ENCODE assay signal across 7 cellular contexts in the genomic region with DNA sequence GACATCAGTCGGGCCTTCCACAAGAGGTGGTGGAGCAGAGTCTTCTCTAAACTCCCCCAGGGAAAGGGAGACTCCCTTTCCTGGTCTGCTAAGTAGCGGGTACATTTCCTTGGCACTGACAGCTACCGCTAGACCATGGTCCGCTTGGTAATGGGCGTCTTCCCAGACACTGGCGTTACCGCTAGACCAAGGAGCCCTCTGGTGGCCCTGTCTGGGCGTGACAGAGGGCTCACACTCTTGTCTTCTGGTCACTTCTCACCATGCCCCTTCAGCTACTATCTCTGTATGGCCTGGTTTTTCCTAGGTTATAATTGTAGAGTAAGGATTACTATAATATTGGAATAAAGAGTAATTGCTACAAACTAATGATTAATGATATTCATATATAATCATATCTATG.
DNase-seq lines count a peak whose midpoint lies in the region; ATAC-seq, FAIRE-seq and TF ChIP-seq lines count a peak whose summit lies in the region.
"Not testable (repeated sequence)": the region's sequence is repeated elsewhere in the genome, so short reads cannot be mapped to it uniquely, and the experiment has no call there.

No MANE protein-coding gene starts in this region.

- not testable (repeated sequence) for TF ChIP-seq POLR2A in H1 (IDR thresholded peaks at IDR 0.05; ENCODE audit: control extremely low read depth in 1 of 2, low read depth in 2 of 2, low read length in 2 of 2)

- not testable (repeated sequence) for H3K4me3 ChIP-seq in MG63; OCI-LY7 (ENCODE audit: low read depth, low read length, poor library complexity, severe bottlenecking); H1 (ENCODE audit: extremely low read depth in 1 of 4, insufficient read depth in 2 of 4, low read depth in 3 of 4, low read length in 4 of 4)

- not testable (repeated sequence) for H3K27ac Mint-ChIP-seq in WTC11; neural crest cell (ENCODE audit: unreplicated experiment)

- not testable (repeated sequence) for H3K4me2 ChIP-seq in OCI-LY7 (ENCODE audit: low read length); H1 (ENCODE audit: insufficient read depth in 1 of 2, low read depth in 2 of 2, low read length in 2 of 2)

- not testable (repeated sequence) for H2AFZ ChIP-seq in OCI-LY7 (ENCODE audit: low read length); H1 (ENCODE audit: low read length)

- H3K4me1 Mint-ChIP-seq in WTC11, result peaks cover 25% of the 10 kb centered on the region
- H3K4me1 Mint-ChIP-seq in neural crest cell, result not testable (repeated sequence)

- not testable (repeated sequence) for H3K14ac ChIP-seq in H1 (ENCODE audit: insufficient read length)

- not testable (repeated sequence) for H3K23ac ChIP-seq in H1 (ENCODE audit: insufficient read length)

- H2BK120ac ChIP-seq in H1 (replicated peaks; ENCODE audit: low read depth, low read length), result not testable (repeated sequence)

- H3K36me3 Mint-ChIP-seq in WTC11, result peaks cover 45% of the 10 kb centered on the region
- H3K36me3 Mint-ChIP-seq in neural crest cell (ENCODE audit: low read depth), result peaks cover 67% of the 10 kb centered on the region

- H3K56ac ChIP-seq in H1 (replicated peaks; ENCODE audit: insufficient read length, low read depth, low read length), result not testable (repeated sequence)

- DNase-seq in DMS53 (lab: John Stamatoyannopoulos, UW), result peak; percentile 14
- not testable (repeated sequence) for DNase-seq in GM13977 (ENCODE audit: low spot score); OCI-LY7 (ENCODE audit: low spot score); H1 (ENCODE audit: low read depth in 1 of 2, low spot score in 2 of 2); neural crest cell (ENCODE audit: low read depth, low spot score)
- DNase-seq in MG63, result peak; percentile 12
- peak; percentile 48 for DNase-seq in WTC11 (ENCODE audit: low spot score)

- POLR2A ChIA-PET in OCI-LY7 (lab: Charles Lee); WTC11 (lab: Charles Lee): not testable (repeated sequence)
- POLR2A ChIA-PET in H1 (lab: Charles Lee; ENCODE audit: partially characterized antibody), result interaction anchor here (0.8 to 1.7 kb wide), 2 partner anchors 11 to 12 kb away, joined by 3 read pairs; no protein-coding TSS in a partner anchor

- peak; percentile 32 to 48 for TF ChIP-seq RAD21 in H1 (IDR thresholded peaks at IDR 0.05 in 1 of 2, conservative IDR thresholded peaks at IDR 0.05 in 1 of 2; ENCODE audit: low read depth in 2 of 2, low read length in 2 of 2)

- H2AK5ac ChIP-seq in H1 (ENCODE audit: low read depth, low read length), result not testable (repeated sequence)

- not testable (repeated sequence) for H4K8ac ChIP-seq in H1 (ENCODE audit: extremely low read depth, insufficient read depth, low read length)

- H3K4me3 Mint-ChIP-seq in WTC11, neural crest cell: not testable (repeated sequence)

- not testable (repeated sequence) for H2BK12ac ChIP-seq in H1 (ENCODE audit: low read depth, low read length)

- not testable (repeated sequence) for H3K27ac ChIP-seq in OCI-LY7 (ENCODE audit: low read depth, low read length, poor library complexity, severe bottlenecking); H1 (ENCODE audit: low read depth, low read length)

- not testable (repeated sequence) for H2BK20ac ChIP-seq in H1 (ENCODE audit: low read length)

- FAIRE-seq in H1 (lab: Jason Lieb, UNC), result not testable (repeated sequence)

- H3K79me2 ChIP-seq in OCI-LY7 (ENCODE audit: insufficient read depth, low read depth, low read length); H1 (ENCODE audit: control insufficient read depth in 1 of 2, insufficient read depth in 2 of 2, low read length in 2 of 2): not testable (repeated sequence)

- intact Hi-C loops in OCI-LY7 (cut with micrococcal nuclease; ENCODE audit: unreplicated experiment), result not testable (repeated sequence)

- TF ChIP-seq EP300 in H1 (IDR thresholded peaks at IDR 0.05; ENCODE audit: borderline replicate concordance in 1 of 2, low read depth in 2 of 2, low read length in 2 of 2), result not testable (repeated sequence)

- CTCF ChIA-PET in OCI-LY7 (lab: Charles Lee; ENCODE audit: unreplicated experiment), result not testable (repeated sequence)
- CTCF ChIA-PET in WTC11 (lab: Charles Lee) (interaction anchor here (0.8 to 1.5 kb wide), 9 partner anchors 16 to 209 kb away, joined by 3 to 4 read pairs (median 3); no protein-coding TSS in a partner anchor), H1 (lab: Charles Lee; ENCODE audit: partially characterized antibody) (interaction anchor here (0.6 to 2.6 kb wide), 13 partner anchors 10 to 183 kb away, joined by 3 to 11 read pairs (median 3); no protein-coding TSS in a partner anchor)

- not testable (repeated sequence) for H3K9me3 ChIP-seq in MG63; OCI-LY7 (ENCODE audit: low read length); H1 (ENCODE audit: insufficient read depth in 2 of 2, low read depth in 1 of 2, low read length in 1 of 2)

- H3K23me2 ChIP-seq in H1 (ENCODE audit: low read depth, low read length), result not testable (repeated sequence)

- ATAC-seq in WTC11, result not testable (repeated sequence)

- H3K36me3 ChIP-seq in MG63; OCI-LY7 (ENCODE audit: insufficient read depth, low read length); H1 (ENCODE audit: control insufficient read depth in 2 of 4, insufficient read depth in 4 of 4, low read length in 3 of 4): not testable (repeated sequence)

- not testable (repeated sequence) for H3K9me2 ChIP-seq in OCI-LY7 (ENCODE audit: insufficient read depth, low read length)

- H3K18ac ChIP-seq in H1 (ENCODE audit: extremely low read depth, low read length), result not testable (repeated sequence)

- H3K4me1 ChIP-seq in OCI-LY7 (ENCODE audit: insufficient read depth, low read length, poor library complexity, severe bottlenecking); H1 (replicated peaks in 1 of 4; ENCODE audit: control insufficient read depth in 3 of 4, insufficient read depth in 4 of 4, low read length in 3 of 4): not testable (repeated sequence)

- H3K79me1 ChIP-seq in H1 (ENCODE audit: low read depth, low read length), result not testable (repeated sequence)

- TF ChIP-seq CTCF in GM13977 (IDR thresholded peaks at IDR 0.05; ENCODE audit: extremely low read depth, insufficient read depth, missing control alignments) (peak; percentile 18), OCI-LY7 (conservative IDR thresholded peaks at IDR 0.05; ENCODE audit: low read length) (peak; percentile 57), WTC11 (IDR thresholded peaks at IDR 0.05) (peak; percentile 18; the same call in 1 of the 2 replicates), H1 (IDR thresholded peaks at IDR 0.05; ENCODE audit: control extremely low read depth in 1 of 3, insufficient read depth in 1 of 3, low read depth in 1 of 3, low read length in 3 of 3) (peak; percentile 23 to 37 (median 26); a peak in 3 of 4 replicates), neural crest cell (conservative IDR thresholded peaks at IDR 0.05) (peak; percentile 17)

- BruUV-seq in OCI-LY7 (replicated peaks; lab: Mats Ljungman, UMichigan), result not testable (repeated sequence)

- H2BK5ac ChIP-seq in H1 (ENCODE audit: low read depth, low read length), result not testable (repeated sequence)

- not testable (repeated sequence) for H4K5ac ChIP-seq in H1 (ENCODE audit: insufficient read length, low read depth, low read length)

- H2BK15ac ChIP-seq in H1 (ENCODE audit: low read length), result not testable (repeated sequence)

- H4K20me1 ChIP-seq in OCI-LY7 (ENCODE audit: insufficient read depth, low read length); H1 (replicated peaks in 1 of 2; ENCODE audit: control insufficient read depth in 1 of 2, insufficient read depth in 2 of 2, low read length in 2 of 2): not testable (repeated sequence)

- H3K4ac ChIP-seq in H1 (replicated peaks; ENCODE audit: insufficient read length, low read depth, low read length), result not testable (repeated sequence)

- WGBS in H1 (ENCODE audit: extremely low coverage in 1 of 2, insufficient coverage in 1 of 2, insufficient read length in 1 of 2, insufficient replicate concordance in 2 of 2, low coverage in 1 of 2, low lambda C conversion rate in 2 of 2, missing lambda C conversion rate in 1 of 2), 2 experiments, result 83% methylated on average over 8 of the region's 8 CpGs; no CpG with 5 or more reads in 1 of the 2 experiments

- not testable (repeated sequence) for H3K27me3 Mint-ChIP-seq in WTC11 (ENCODE audit: low read depth); neural crest cell (ENCODE audit: low read depth)

- not testable (repeated sequence) for H3K27me3 ChIP-seq in MG63; H1 (replicated peaks in 1 of 4; ENCODE audit: control insufficient read depth in 3 of 4, extremely low read depth in 1 of 4, insufficient read depth in 3 of 4, low read length in 3 of 4)

- not testable (repeated sequence) for H3K9ac ChIP-seq in H1 (replicated peaks in 1 of 4; ENCODE audit: extremely low read depth in 1 of 4, low read depth in 3 of 4, low read length in 3 of 4)

- H4K91ac ChIP-seq in H1 (replicated peaks; ENCODE audit: insufficient read length, low read length), result not testable (repeated sequence)

- H3K9me3 Mint-ChIP-seq in WTC11, result peaks cover 42% of the 10 kb centered on the region
- peaks cover 21% of the 10 kb centered on the region for H3K9me3 Mint-ChIP-seq in neural crest cell

- in situ Hi-C loops in GM13977 (cut with MboI; ENCODE audit: low pct_unique_long_range_greater_than_20kb, low sequenced_read_pairs, unreplicated experiment), result not testable (repeated sequence)
